In the genomic region with DNA sequence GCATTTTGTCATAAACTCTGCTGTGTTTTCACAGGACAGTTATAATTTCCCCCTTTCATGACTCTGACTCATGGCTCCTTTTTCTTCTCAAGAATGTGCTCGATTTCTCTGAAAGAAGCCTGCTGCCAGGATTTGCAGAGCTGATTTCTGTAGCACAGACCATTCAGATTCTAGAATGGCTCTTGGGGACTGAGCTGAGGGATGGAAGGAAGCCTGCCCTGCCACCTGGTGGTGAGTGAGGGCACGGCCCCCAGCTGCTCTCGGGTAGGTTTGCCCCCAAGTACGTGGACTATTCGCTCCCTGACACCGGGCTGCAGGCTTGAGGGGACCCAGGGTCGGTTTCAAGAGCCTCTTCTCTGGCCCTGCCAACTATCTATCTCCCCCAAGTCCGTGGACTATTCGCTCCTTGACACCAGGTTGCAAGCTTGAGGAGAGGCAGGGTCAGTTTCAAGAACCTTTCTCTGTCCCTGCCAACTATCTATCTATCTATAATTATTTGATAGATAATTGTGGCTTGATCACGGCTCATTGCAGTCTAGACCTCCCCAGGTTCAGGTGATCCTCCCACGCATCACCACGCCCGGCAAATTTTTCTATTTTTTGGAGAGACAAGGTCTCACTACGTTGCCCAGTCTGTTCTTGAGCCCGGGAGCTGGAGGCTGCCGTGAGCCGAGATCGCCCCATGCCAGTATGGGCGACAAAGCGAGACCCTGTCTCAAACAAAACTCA, we compare ENCODE assay signal across 8 cellular contexts. TPM values are rescaled to one million over a fixed set of nuclear protein-coding genes. Genes with fewer than 3 reads are reported as not detected.
DNase-seq lines count a peak whose midpoint lies in the region; ATAC-seq and TF ChIP-seq lines count a peak whose summit lies in the region.

No MANE protein-coding gene starts in this region.

- CTCF ChIA-PET in activated CD4-positive, alpha-beta T cell treated with anti-CD3 and anti-CD28 coated beads, Interleukin-2, amount 10 ng/mL, durations not matched to agents 7 days and 5 days (lab: Charles Lee) = interaction anchor here (0.6 to 4.6 kb wide), 15 partner anchors 8 to 333 kb away, joined by 3 to 45 read pairs (median 4); partner anchors contain the start of genes ALMS1, NOTO, PRADC1 and SFXN5

- H3K9me3 Mint-ChIP-seq in CD4-positive, CD25-positive, alpha-beta regulatory T cell = no peaks in the 10 kb centered on the region
- H3K9me3 Mint-ChIP-seq in activated CD4-positive, alpha-beta T cell treated with anti-CD3 and anti-CD28 coated beads, Interleukin-2, amount 10 ng/mL, durations not matched to agents 7 days and 5 days = no peaks in the 10 kb centered on the region

- H3K4me3 ChIP-seq in CD4-positive, CD25-positive, alpha-beta regulatory T cell (ENCODE audit: low read depth, low read length) = peak overlapping the region; percentile 48
- H3K4me3 ChIP-seq in coronary artery = no peak overlapping the region
- H3K4me3 ChIP-seq in lung = no peak overlapping the region

- POLR2A ChIA-PET in activated CD4-positive, alpha-beta T cell treated with anti-CD3 and anti-CD28 coated beads, Interleukin-2, amount 10 ng/mL, durations not matched to agents 7 days and 5 days (lab: Charles Lee) = interaction anchor here (1.1 kb wide), 1 partner anchor 21 kb away, joined by 4 read pairs; the partner anchor contains the start of gene CCT7

- 55% methylated on average over 20 of the region's 20 CpGs for WGBS in lung, 2 donors

- H3K4me1 Mint-ChIP-seq in CD4-positive, CD25-positive, alpha-beta regulatory T cell = peaks cover 17 to 41% (median 27%) of the 10 kb centered on the region in 4 donors
- H3K4me1 Mint-ChIP-seq in activated CD4-positive, alpha-beta T cell treated with anti-CD3 and anti-CD28 coated beads, Interleukin-2, amount 10 ng/mL, durations not matched to agents 7 days and 5 days = peaks cover 31% of the 10 kb centered on the region

- H3K36me3 ChIP-seq in CD4-positive, CD25-positive, alpha-beta regulatory T cell (ENCODE audit: control insufficient read depth, insufficient read depth, low read length) = no peaks in the 10 kb centered on the region
- no peaks in the 10 kb centered on the region for H3K36me3 ChIP-seq in lung (ENCODE audit: control insufficient read depth in 2 of 2, insufficient read depth in 2 of 2, low read length in 2 of 2)

- peaks cover 7% of the 10 kb centered on the region for H3K36me3 Mint-ChIP-seq in CD4-positive, CD25-positive, alpha-beta regulatory T cell
- H3K36me3 Mint-ChIP-seq in activated CD4-positive, alpha-beta T cell treated with anti-CD3 and anti-CD28 coated beads, Interleukin-2, amount 10 ng/mL, durations not matched to agents 7 days and 5 days (ENCODE audit: low read depth) = no peaks in the 10 kb centered on the region

- H3K9me3 ChIP-seq in CD4-positive, CD25-positive, alpha-beta regulatory T cell (ENCODE audit: control insufficient read depth in 2 of 2, low read length in 2 of 2) = no peaks in the 10 kb centered on the region
- no peaks in the 10 kb centered on the region for H3K9me3 ChIP-seq in lung (ENCODE audit: control insufficient read depth in 2 of 2, insufficient read depth in 1 of 2, low read length in 1 of 2)

- H3K27me3 ChIP-seq in CD4-positive, CD25-positive, alpha-beta regulatory T cell (ENCODE audit: control insufficient read depth, insufficient read depth, low read length) = no peaks in the 10 kb centered on the region
- H3K27me3 ChIP-seq in lung (ENCODE audit: control insufficient read depth, insufficient read depth) = no peaks in the 10 kb centered on the region

- no peak overlapping the region for H3K27ac ChIP-seq in CD4-positive, CD25-positive, alpha-beta regulatory T cell (ENCODE audit: insufficient read depth, low read length, poor library complexity, severe bottlenecking)
- peak overlapping the region; percentile 65 to 85 for H3K27ac ChIP-seq in coronary artery
- no peak overlapping the region for H3K27ac ChIP-seq in lung (ENCODE audit: low read depth in 1 of 2, low read length in 1 of 2)

- peak overlapping the region in 2 of 3 donors; percentile 76 to 97 for H3K27ac Mint-ChIP-seq in CD4-positive, CD25-positive, alpha-beta regulatory T cell
- peak overlapping the region; percentile 34 for H3K27ac Mint-ChIP-seq in activated CD4-positive, alpha-beta T cell treated with anti-CD3 and anti-CD28 coated beads, Interleukin-2, amount 10 ng/mL, durations not matched to agents 7 days and 5 days

- H3K4me3 Mint-ChIP-seq in CD4-positive, CD25-positive, alpha-beta regulatory T cell = peak overlapping the region; percentile 71 to 85 (median 80)
- H3K4me3 Mint-ChIP-seq in activated CD4-positive, alpha-beta T cell treated with anti-CD3 and anti-CD28 coated beads, Interleukin-2, amount 10 ng/mL, durations not matched to agents 7 days and 5 days = no peak overlapping the region

- peaks cover 15% of the 10 kb centered on the region for H3K27me3 Mint-ChIP-seq in CD4-positive, CD25-positive, alpha-beta regulatory T cell
- H3K27me3 Mint-ChIP-seq in activated CD4-positive, alpha-beta T cell treated with anti-CD3 and anti-CD28 coated beads, Interleukin-2, amount 10 ng/mL, durations not matched to agents 7 days and 5 days = peaks cover 9% of the 10 kb centered on the region

- peaks cover 22% of the 10 kb centered on the region for H3K4me1 ChIP-seq in CD4-positive, CD25-positive, alpha-beta regulatory T cell (ENCODE audit: control insufficient read depth, insufficient read depth, low read length, poor library complexity, severe bottlenecking)
- peaks cover 0 to 7% of the 10 kb centered on the region in 2 donors for H3K4me1 ChIP-seq in lung (ENCODE audit: control insufficient read depth in 2 of 2, insufficient read depth in 2 of 2, low read length in 2 of 2)

- ATAC-seq in CD4-positive, CD25-positive, alpha-beta regulatory T cell (ENCODE audit: low read depth in 2 of 2) = peak; percentile 71 to 72
- ATAC-seq in GM19397 (IDR thresholded peaks at IDR 0.05; ENCODE audit: unreplicated experiment) (peak; percentile 53), HG03460 (IDR thresholded peaks at IDR 0.05; ENCODE audit: unreplicated experiment) (peak; percentile 67), lung (ENCODE audit: insufficient read depth, low FRiP score) (peak; percentile 54)

- TF ChIP-seq CTCF in coronary artery (IDR thresholded peaks at IDR 0.05) (peak; percentile 90), lung (IDR thresholded peaks at IDR 0.05; ENCODE audit: control extremely low read depth, extremely low read depth) (peak; percentile 81)

- peak; percentile 55 to 81 (median 68) for DNase-seq in CD4-positive, CD25-positive, alpha-beta regulatory T cell
- DNase-seq in NCI-H69 (lab: John Stamatoyannopoulos, UW) (peak; percentile 63), coronary artery (ENCODE audit: low spot score) (peak; percentile 85), lung (ENCODE audit: low spot score) (peak; percentile 65)
- DNase-seq in activated CD4-positive, alpha-beta T cell treated with anti-CD3 and anti-CD28 coated beads, Interleukin-2, amount 10 ng/mL, durations not matched to agents 7 days and 5 days = peak; percentile 78
- DNase-seq in stimulated activated CD8-positive, alpha-beta memory T cell treated with anti-CD3 and anti-CD28 coated beads, Interleukin-12 subunit alpha, Interleukin-12 subunit beta, amount 100 ng/mL, for 24 hours (ENCODE audit: extremely low read depth) = peak; percentile 47

RNA-seq across cellular contexts. Expression of gene SMYD5, which starts 1.4 kb away (rescaled TPM):
- total RNA-seq in CD4-positive, CD25-positive, alpha-beta regulatory T cell = 30.3 TPM
- 10 to 100 TPM; 13.8 to 20.9 (median 17.7) TPM for polyA plus RNA-seq in CD4-positive, CD25-positive, alpha-beta regulatory T cell
- total RNA-seq in activated CD4-positive, alpha-beta T cell treated with anti-CD3 and anti-CD28 coated beads, Interleukin-2, amount 10 ng/mL, durations not matched to agents 7 days and 5 days = 10 to 100 TPM; 13.6 to 16.5 TPM
- 10 to 100 TPM; 10.8 to 19.5 TPM for total RNA-seq in lung
- polyA plus RNA-seq in lung = 10 to 100 TPM; 15.0 to 16.8 TPM

RNA-seq across cellular contexts. Expression of gene NOTO, which starts 10.2 kb away (rescaled TPM):
- not detected for total RNA-seq in CD4-positive, CD25-positive, alpha-beta regulatory T cell
- polyA plus RNA-seq in CD4-positive, CD25-positive, alpha-beta regulatory T cell = not detected
- not detected for total RNA-seq in activated CD4-positive, alpha-beta T cell treated with anti-CD3 and anti-CD28 coated beads, Interleukin-2, amount 10 ng/mL, durations not matched to agents 7 days and 5 days
- not detected for total RNA-seq in lung
- not detected for polyA plus RNA-seq in lung

RNA-seq across cellular contexts. Expression of gene PRADC1, which starts 20.4 kb away (rescaled TPM):
- total RNA-seq in CD4-positive, CD25-positive, alpha-beta regulatory T cell = 7.0 TPM
- 10 to 100 TPM; 29.0 to 35.3 (median 32.7) TPM for polyA plus RNA-seq in CD4-positive, CD25-positive, alpha-beta regulatory T cell
- 10 to 100 TPM; 12.5 to 13.7 TPM for total RNA-seq in activated CD4-positive, alpha-beta T cell treated with anti-CD3 and anti-CD28 coated beads, Interleukin-2, amount 10 ng/mL, durations not matched to agents 7 days and 5 days
- total RNA-seq in lung = 10 to 100 TPM in 1 of 2 donors, 1 to 10 TPM in 1; 4.4 to 20.7 TPM
- polyA plus RNA-seq in lung = 10 to 100 TPM; 18.7 to 18.8 TPM

RNA-seq across cellular contexts. Expression of gene CCT7, which starts 21.5 kb away (rescaled TPM):
- 114 TPM for total RNA-seq in CD4-positive, CD25-positive, alpha-beta regulatory T cell
- 100 to 1,000 TPM; 239 to 287 (median 275) TPM for polyA plus RNA-seq in CD4-positive, CD25-positive, alpha-beta regulatory T cell
- total RNA-seq in activated CD4-positive, alpha-beta T cell treated with anti-CD3 and anti-CD28 coated beads, Interleukin-2, amount 10 ng/mL, durations not matched to agents 7 days and 5 days = 100 to 1,000 TPM; 281 to 310 TPM
- 100 to 1,000 TPM; 129 to 207 TPM for total RNA-seq in lung
- polyA plus RNA-seq in lung = 100 to 1,000 TPM; 163 to 193 TPM

Comparison
In these comparisons a context has a peak if more than half of its experiments do, and no peak if none do; other contexts are left out.
1. H3K27ac ChIP-seq: peak in coronary artery (2 of 2); none in CD4-positive, CD25-positive, alpha-beta regulatory T cell (single experiment) and lung (0 of 2).
2. Peak in every context shown above with its lines, with median percentiles within 50 percentile points of each other: ATAC-seq and DNase-seq.